Comparison of ENCODE assay signal across 9 cellular contexts in the genomic region with DNA sequence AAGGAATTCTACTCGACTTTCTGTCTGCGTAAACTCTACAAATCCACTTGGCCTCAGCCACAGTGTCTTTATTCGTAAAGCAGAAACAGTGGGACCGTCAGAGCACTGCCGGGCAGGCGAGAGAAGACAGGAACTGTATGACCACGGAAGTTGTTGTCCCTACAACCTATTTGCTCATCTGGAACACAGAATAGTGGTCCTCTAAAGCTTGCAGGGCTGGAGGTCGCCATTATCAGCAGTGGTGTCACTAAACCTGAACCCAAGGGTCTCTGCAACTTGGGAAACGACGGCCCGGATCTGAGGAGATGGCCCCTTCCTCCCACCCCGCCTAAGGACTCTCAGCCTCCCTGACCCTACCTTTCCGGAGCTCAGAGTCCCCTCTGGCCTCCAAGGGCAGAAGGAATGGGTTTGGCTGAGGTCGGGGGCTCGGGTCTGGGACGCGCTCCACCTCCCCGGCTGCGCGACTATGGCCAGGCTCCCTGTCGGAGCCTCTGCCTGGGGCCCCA. TPM values are rescaled to one million over a fixed set of nuclear protein-coding genes. Genes with fewer than 3 reads are reported as not detected.
DNase-seq lines count a peak whose midpoint lies in the region; ATAC-seq, FAIRE-seq and TF ChIP-seq lines count a peak whose summit lies in the region.
"Had no signal": no experiment of that assay in that cellular context is flagged by ENCODE, and none has a peak within 500 bp of the region (broad histone marks: within the 10 kb centered on the region; RNA-seq: fewer than 3 reads in every experiment).

No MANE protein-coding gene starts in this region.

- TF ChIP-seq EP300 in A549 (IDR thresholded peaks at IDR 0.05): no peak

- no peaks in the 10 kb centered on the region for H3K27me3 ChIP-seq in duodenal mucosa (ENCODE audit: control insufficient read depth in 1 of 2, insufficient read depth in 2 of 2, low read length in 2 of 2)

- no peak for TF ChIP-seq POLR2A in A549 (IDR thresholded peaks at IDR 0.05; ENCODE audit: low read length)

- H3K27ac ChIP-seq in A549: peak overlapping the region; percentile 97 to 98
- peak overlapping the region; percentile 87 for H3K27ac ChIP-seq in duodenal mucosa (ENCODE audit: low read depth, low read length)

- H3K4me3 Mint-ChIP-seq in mesothelial cell of epicardium: peak overlapping the region; percentile 99

- peak in 1 of 2 experiments; percentile 17; a peak in 1 of 6 replicates for ATAC-seq in A549
- ATAC-seq in HG03469 (IDR thresholded peaks at IDR 0.05; ENCODE audit: unreplicated experiment): no peak

- peaks cover 3% of the 10 kb centered on the region for H3K36me3 Mint-ChIP-seq in mesothelial cell of epicardium

- no peak for FAIRE-seq in A549 (lab: Jason Lieb, UNC)
- FAIRE-seq: endometrium had no signal

- H3K4me3 ChIP-seq in A549 (peak overlapping the region; percentile 98), duodenal mucosa (ENCODE audit: low read depth in 1 of 2, low read length in 2 of 2) (peak overlapping the region; percentile 91 to 97)

- H3K9me3 ChIP-seq in A549 (no peaks in the 10 kb centered on the region), duodenal mucosa (ENCODE audit: control insufficient read depth in 1 of 2, low read length in 2 of 2) (no peaks in the 10 kb centered on the region)

- no peak for TF ChIP-seq RAD21 in A549 (conservative IDR thresholded peaks at IDR 0.05 in 1 of 2, IDR thresholded peaks at IDR 0.05 in 1 of 2)

- no peaks in the 10 kb centered on the region for H3K27me3 Mint-ChIP-seq in mesothelial cell of epicardium (ENCODE audit: low read depth)

- DNase-seq in A549 (ENCODE audit: low read depth in 1 of 2, low spot score in 1 of 2) (no peak), GM19238 (ENCODE audit: insufficient read length, low spot score) (peak; percentile 20), OCI-M1 (lab: John Stamatoyannopoulos, UW) (peak; percentile 64), mesothelial cell of epicardium (ENCODE audit: low spot score in 2 of 2, unreplicated experiment in 2 of 2) (no peak), inferior parietal cortex (ENCODE audit: extremely low spot score) (no peak)
- no peak for DNase-seq in stimulated activated CD4-positive, alpha-beta T cell treated with anti-CD3 and anti-CD28 coated beads, Interleukin-4, amount 100 ng/mL, for 4 hours

- H3K4me2 ChIP-seq in A549: peak overlapping the region; percentile 95

- peak overlapping the region; percentile 99 for H3K27ac Mint-ChIP-seq in mesothelial cell of epicardium

- H3K9me3 Mint-ChIP-seq in mesothelial cell of epicardium: no peaks in the 10 kb centered on the region

- H3K4me1 ChIP-seq in A549 (peaks cover 20% of the 10 kb centered on the region; the same call in 2 of the 3 replicates), duodenal mucosa (ENCODE audit: control insufficient read depth in 1 of 2, insufficient read depth in 2 of 2, low read length in 2 of 2) (peaks cover 27 to 29% of the 10 kb centered on the region in 2 donors)

- peak overlapping the region; percentile 97 to 98 for H3K9ac ChIP-seq in duodenal mucosa (ENCODE audit: low read depth in 1 of 2, low read length in 2 of 2)

- POLR2A ChIA-PET in A549 (lab: Yijun Ruan, JAX): interaction anchor here (0.6 to 1.6 kb wide), 21 partner anchors 8 to 141 kb away, joined by 3 to 11 read pairs (median 4); a partner anchor contains a TSS

- H3K4me1 Mint-ChIP-seq in mesothelial cell of epicardium: peaks cover 19% of the 10 kb centered on the region

- CTCF ChIA-PET in A549 (lab: Yijun Ruan, JAX): interaction anchor here (0.9 to 3.6 kb wide), 8 partner anchors 9 to 244 kb away, joined by 3 to 26 read pairs (median 4); no protein-coding TSS in a partner anchor

- H3K36me3 ChIP-seq in duodenal mucosa (ENCODE audit: control insufficient read depth in 1 of 2, insufficient read depth in 2 of 2, low read length in 2 of 2): peaks cover 0 to 2% of the 10 kb centered on the region in 2 donors

- TF ChIP-seq CTCF in A549 (IDR thresholded peaks at IDR 0.05) (no peak), mesothelial cell of epicardium (IDR thresholded peaks at IDR 0.05; ENCODE audit: unreplicated experiment) (no peak)

- WGBS in A549 (ENCODE audit: missing lambda C conversion rate): 3% methylated on average over 17 of the region's 21 CpGs

TF ChIP-seq in A549, 52 proteins besides CTCF, POLR2A, EP300 and RAD21:
- TF ChIP-seq CHD4 (IDR thresholded peaks at IDR 0.05; ENCODE audit: borderline replicate concordance) (no peak), KDM5A (IDR thresholded peaks at IDR 0.05) (peak; percentile 61; the same call in 1 of the 2 replicates), CBX2 (IDR thresholded peaks at IDR 0.05; ENCODE audit: borderline replicate concordance, low read depth) (no peak)

RNA-seq across cellular contexts. Expression of a gene that starts 0.4 kb away (rescaled TPM):
- polyA plus RNA-seq in A549 (2011; rRNA removed) (73.8 and 76.8 TPM in 2 replicates), A549 (2017; fragmentation: RNase III; extraction: RNeasy Plus Mini Kit Qiagen cat#74134 plus additional on column Dnase treatment) (36.0 to 39.9 TPM (median 39.1 TPM) in 3 replicates)
- 40.4 and 43.5 TPM in 2 replicates for polyA plus RNA-seq in A549 (2012; cell fraction: cytosol; rRNA removed)
- 28.7 and 47.4 TPM in 2 replicates for polyA plus RNA-seq in A549 (2012; cell fraction: nucleus; rRNA removed)
- 23.3 and 32.1 TPM in 2 replicates for polyA minus RNA-seq in A549 (2011; rRNA and poly(A)+ RNA removed)
- 35.3 to 40.7 TPM (median 39.9 TPM) in 3 replicates for total RNA-seq in mesothelial cell of epicardium

RNA-seq across cellular contexts. Expression of a gene that starts 0.5 kb away (rescaled TPM):
- polyA plus RNA-seq in A549 (2011; rRNA removed) (164 and 190 TPM in 2 replicates), A549 (2017; fragmentation: RNase III; extraction: RNeasy Plus Mini Kit Qiagen cat#74134 plus additional on column Dnase treatment) (223 to 236 TPM (median 226 TPM) in 3 replicates)
- polyA plus RNA-seq in A549 (2012; cell fraction: cytosol; rRNA removed): 318 and 333 TPM in 2 replicates
- polyA plus RNA-seq in A549 (2012; cell fraction: nucleus; rRNA removed): 328 and 364 TPM in 2 replicates
- polyA minus RNA-seq in A549 (2011; rRNA and poly(A)+ RNA removed): 418 and 525 TPM in 2 replicates
- 133 to 142 TPM (median 137 TPM) in 3 replicates for total RNA-seq in mesothelial cell of epicardium

RNA-seq across cellular contexts. Expression of a gene that starts 53.0 kb away (rescaled TPM):
- polyA plus RNA-seq in A549 (2011; rRNA removed) (53.8 and 77.6 TPM in 2 replicates), A549 (2017; fragmentation: RNase III; extraction: RNeasy Plus Mini Kit Qiagen cat#74134 plus additional on column Dnase treatment) (35.1 to 48.0 TPM (median 46.0 TPM) in 3 replicates)
- polyA plus RNA-seq in A549 (2012; cell fraction: cytosol; rRNA removed): 44.0 and 69.1 TPM in 2 replicates
- 86.4 and 96.6 TPM in 2 replicates for polyA plus RNA-seq in A549 (2012; cell fraction: nucleus; rRNA removed)
- polyA minus RNA-seq in A549 (2011; rRNA and poly(A)+ RNA removed): 66.9 and 80.3 TPM in 2 replicates
- total RNA-seq in mesothelial cell of epicardium: 13.8 to 21.2 TPM (median 17.8 TPM) in 3 replicates

Comparison
In these comparisons a context has a peak if more than half of its experiments do, and no peak if none do; other contexts are left out.
1. DNase-seq: peak in GM19238 (single experiment) and OCI-M1 (single experiment); none in A549 (0 of 2), mesothelial cell of epicardium (0 of 2), stimulated activated CD4-positive, alpha-beta T cell treated with anti-CD3 and anti-CD28 coated beads, Interleukin-4, amount 100 ng/mL, for 4 hours (0 of 2) and inferior parietal cortex (single experiment).